In the genomic region with DNA sequence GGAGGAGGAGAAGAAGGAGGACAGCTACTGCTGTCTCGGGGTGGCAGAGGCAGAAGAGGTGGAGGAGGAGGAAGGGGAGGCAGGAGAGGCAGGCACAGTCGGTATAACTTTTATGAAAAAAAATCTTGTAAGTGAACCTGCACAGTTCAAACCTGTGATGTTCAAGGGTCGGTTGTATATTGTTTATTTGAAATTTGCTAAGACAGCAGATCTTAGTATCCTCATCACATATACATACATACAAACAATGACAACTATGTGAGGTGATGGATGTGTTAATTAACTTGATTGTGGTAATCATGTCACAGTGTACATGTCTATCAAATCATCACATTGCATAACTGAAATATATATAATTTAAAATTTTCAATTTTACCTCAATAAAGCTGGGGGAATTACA, we compare ENCODE assay signal across 20 cellular contexts. TPM values are rescaled to one million over a fixed set of nuclear protein-coding genes. Genes with fewer than 3 reads are reported as not detected.
DNase-seq lines count a peak whose midpoint lies in the region; ATAC-seq, FAIRE-seq and TF ChIP-seq lines count a peak whose summit lies in the region.
"Had no signal": no experiment of that assay in that cellular context is flagged by ENCODE, and none has a peak within 500 bp of the region (broad histone marks: within the 10 kb centered on the region; RNA-seq: fewer than 3 reads in every experiment).

No MANE protein-coding gene starts in this region.

- H3F3A ChIP-seq in GM23248 (ENCODE audit: insufficient read depth), result peaks cover 93% of the 10 kb centered on the region

- H3K9me1 ChIP-seq in K562 (ENCODE audit: control insufficient read depth, insufficient read depth, low read length), result no peaks in the 10 kb centered on the region

- no peak for ATAC-seq in CD4-positive, CD25-positive, alpha-beta regulatory T cell (ENCODE audit: low read depth in 2 of 2)
- ATAC-seq in K562, result no peak
- no peak for ATAC-seq in GM21786 (IDR thresholded peaks at IDR 0.05; ENCODE audit: unreplicated experiment)
- no peak for ATAC-seq in lower lobe of right lung
- ATAC-seq: effector memory CD8-positive, alpha-beta T cell had no signal

- H3K27ac Mint-ChIP-seq in CD4-positive, CD25-positive, alpha-beta regulatory T cell, result peak overlapping the region in 2 of 3 donors; percentile 0 to 15
- peak overlapping the region; percentile 88 for H3K27ac Mint-ChIP-seq in osteocyte (ENCODE audit: unreplicated experiment)
- H3K27ac Mint-ChIP-seq: effector memory CD8-positive, alpha-beta T cell had no signal

- H4K20me1 ChIP-seq in GM23248 (ENCODE audit: insufficient read depth), result peaks cover 68% of the 10 kb centered on the region
- peaks cover 3% of the 10 kb centered on the region for H4K20me1 ChIP-seq in K562 (replicated peaks; ENCODE audit: control insufficient read depth, insufficient read depth, low read length)

- no peaks in the 10 kb centered on the region for H3K9me3 Mint-ChIP-seq in CD4-positive, CD25-positive, alpha-beta regulatory T cell
- H3K9me3 Mint-ChIP-seq in osteocyte (ENCODE audit: unreplicated experiment), result no peaks in the 10 kb centered on the region
- H3K9me3 Mint-ChIP-seq: effector memory CD8-positive, alpha-beta T cell had no signal

- no peak for TF ChIP-seq CTCF in K562 (IDR thresholded peaks at IDR 0.05 in 2 of 3, conservative IDR thresholded peaks at IDR 0.05 in 1 of 3; ENCODE audit: insufficient read depth in 2 of 3, low read depth in 1 of 3, low read length in 3 of 3)
- no peak for TF ChIP-seq CTCF in osteocyte (IDR thresholded peaks at IDR 0.05)
- no peak for TF ChIP-seq CTCF in lower lobe of right lung (IDR thresholded peaks at IDR 0.05)

- no peak for TF ChIP-seq EP300 in K562 (IDR thresholded peaks at IDR 0.05; ENCODE audit: low read length)

- no peak overlapping the region for H3K4me3 Mint-ChIP-seq in CD4-positive, CD25-positive, alpha-beta regulatory T cell
- no peak overlapping the region for H3K4me3 Mint-ChIP-seq in osteocyte (ENCODE audit: unreplicated experiment)
- H3K4me3 Mint-ChIP-seq: effector memory CD8-positive, alpha-beta T cell had no signal

- H3K36me3 Mint-ChIP-seq in CD4-positive, CD25-positive, alpha-beta regulatory T cell, result peaks cover 17% of the 10 kb centered on the region
- peaks cover 8% of the 10 kb centered on the region for H3K36me3 Mint-ChIP-seq in osteocyte (ENCODE audit: unreplicated experiment)

- in situ Hi-C loops in GM23248 (cut with MboI), result no loop called here
- in situ Hi-C loops in K562 (cut with MboI), result no loop called here

- no peak for TF ChIP-seq POLR2A in K562 (conservative IDR thresholded peaks at IDR 0.05)

- no peak for DNase-seq in CD4-positive, CD25-positive, alpha-beta regulatory T cell
- DNase-seq in GM23248, result no peak
- no peak for DNase-seq in K562 (ENCODE audit: extremely low read depth in 1 of 4, low spot score in 3 of 4)
- DNase-seq in osteocyte (ENCODE audit: extremely low spot score, unreplicated experiment), result no peak
- DNase-seq in lower lobe of right lung, result no peak
- DNase-seq in COLO829 (ENCODE audit: low spot score), result no peak
- DNase-seq: activated naive CD4-positive, alpha-beta T cell; DMS53; effector memory CD8-positive, alpha-beta T cell; esophagus squamous epithelium; GF-D8; MV-4-11; NCI-H1694 treated with DMSO at 0.1 percent for 48 hours; NCI-H526 treated with DMSO at 0.1 percent for 48 hours; occipital lobe; T-helper 2 cell had no signal

- 84 to 90% methylated on average over 3 of the region's 3 CpGs for WGBS in GM23248 (ENCODE audit: low coverage in 1 of 2, low lambda C conversion rate in 2 of 2, missing lambda C conversion rate in 2 of 2), 2 experiments
- 64% methylated on average over 3 of the region's 3 CpGs for WGBS in K562 (ENCODE audit: insufficient coverage, low coverage, missing lambda C conversion rate)

- CTCF ChIA-PET in K562 (lab: Yijun Ruan, JAX; ENCODE audit: low intra/inter-chr PET ratio), result no interaction called here

- peaks cover 11% of the 10 kb centered on the region for H3K4me1 ChIP-seq in CD4-positive, CD25-positive, alpha-beta regulatory T cell (ENCODE audit: control insufficient read depth, insufficient read depth, low read length, poor library complexity, severe bottlenecking)
- H3K4me1 ChIP-seq in GM23248 (ENCODE audit: insufficient read depth) (peaks cover 71% of the 10 kb centered on the region), K562 (replicated peaks in 1 of 2; ENCODE audit: control insufficient read depth in 2 of 2, insufficient read depth in 2 of 2, low read length in 2 of 2) (peaks cover 7 to 11% of the 10 kb centered on the region in 2 experiments; a peak in 4 of 5 replicates), lower lobe of right lung (peaks cover 73% of the 10 kb centered on the region)
- H3K4me1 ChIP-seq: HAP-1 had no signal

- H3K9ac ChIP-seq in GM23248 (no peak overlapping the region), K562 (ENCODE audit: insufficient read depth in 1 of 2, low read depth in 2 of 2, low read length in 2 of 2) (no peak overlapping the region)

- no peak overlapping the region for H3K4me3 ChIP-seq in CD4-positive, CD25-positive, alpha-beta regulatory T cell (ENCODE audit: low read depth, low read length)
- H3K4me3 ChIP-seq in GM23248 (no peak overlapping the region), K562 (no peak overlapping the region), lower lobe of right lung (no peak overlapping the region)
- H3K4me3 ChIP-seq: esophagus squamous epithelium, HAP-1, lung had no signal

- peaks cover 4 to 91% (median 34%) of the 10 kb centered on the region in 4 donors for H3K4me1 Mint-ChIP-seq in CD4-positive, CD25-positive, alpha-beta regulatory T cell
- H3K4me1 Mint-ChIP-seq in osteocyte (ENCODE audit: unreplicated experiment), result peaks cover 88% of the 10 kb centered on the region

- no peaks in the 10 kb centered on the region for H3K36me3 ChIP-seq in CD4-positive, CD25-positive, alpha-beta regulatory T cell (ENCODE audit: control insufficient read depth, insufficient read depth, low read length)
- H3K36me3 ChIP-seq in GM23248 (ENCODE audit: low read depth), result peaks cover 11% of the 10 kb centered on the region
- peaks cover 7% of the 10 kb centered on the region; the same call in 2 of the 3 replicates for H3K36me3 ChIP-seq in K562 (ENCODE audit: control insufficient read depth, insufficient read depth, low read length)
- no peaks in the 10 kb centered on the region for H3K36me3 ChIP-seq in lower lobe of right lung
- H3K36me3 ChIP-seq: esophagus squamous epithelium had no signal

- no peaks in the 10 kb centered on the region for H3K9me3 ChIP-seq in CD4-positive, CD25-positive, alpha-beta regulatory T cell (ENCODE audit: control insufficient read depth in 2 of 2, low read length in 2 of 2)
- H3K9me3 ChIP-seq in GM23248 (ENCODE audit: low read depth) (no peaks in the 10 kb centered on the region), K562 (replicated peaks; ENCODE audit: control insufficient read depth, insufficient read depth, low read depth, low read length) (no peaks in the 10 kb centered on the region), lower lobe of right lung (no peaks in the 10 kb centered on the region)
- H3K9me3 ChIP-seq: esophagus squamous epithelium, HAP-1 had no signal

- no peaks in the 10 kb centered on the region for H3K27me3 Mint-ChIP-seq in CD4-positive, CD25-positive, alpha-beta regulatory T cell
- no peaks in the 10 kb centered on the region for H3K27me3 Mint-ChIP-seq in osteocyte (ENCODE audit: unreplicated experiment)

- intact Hi-C loops in K562 (cut with micrococcal nuclease), result no loop called here
- intact Hi-C loops in lower lobe of right lung (cut with DNase I), result no loop called here

- no peaks in the 10 kb centered on the region for H3K9me2 ChIP-seq in GM23248 (ENCODE audit: insufficient read depth)

- H3K27ac ChIP-seq in CD4-positive, CD25-positive, alpha-beta regulatory T cell (ENCODE audit: insufficient read depth, low read length, poor library complexity, severe bottlenecking), result no peak overlapping the region
- peak overlapping the region; percentile 8 for H3K27ac ChIP-seq in GM23248
- H3K27ac ChIP-seq in K562 (ENCODE audit: extremely low read depth, low read depth, low read length), result no peak overlapping the region
- no peak overlapping the region for H3K27ac ChIP-seq in lower lobe of right lung

- no peak overlapping the region for H3K4me2 ChIP-seq in GM23248 (ENCODE audit: unreplicated experiment)
- H3K4me2 ChIP-seq in K562 (ENCODE audit: insufficient read depth, low read length), result no peak overlapping the region

- no peak for TF ChIP-seq RAD21 in K562 (CRISPR knock-in tag; conservative IDR thresholded peaks at IDR 0.05 in 1 of 2, IDR thresholded peaks at IDR 0.05 in 1 of 2)

- POLR2A ChIA-PET in K562 (lab: Yijun Ruan, JAX), result no interaction called here

- no TSS peak for BruUV-seq in K562 (replicated peaks; lab: Mats Ljungman, UMichigan)

- H3K79me2 ChIP-seq in GM23248 (ENCODE audit: insufficient read depth) (peaks cover 100% of the 10 kb centered on the region), K562 (ENCODE audit: control insufficient read depth, insufficient read depth, low read length) (peaks cover 24% of the 10 kb centered on the region; the same call in 2 of the 3 replicates)

- H2AFZ ChIP-seq in GM23248 (no peak overlapping the region), K562 (ENCODE audit: low read depth, low read length) (no peak overlapping the region)

- H3K27me3 ChIP-seq in CD4-positive, CD25-positive, alpha-beta regulatory T cell (ENCODE audit: control insufficient read depth, insufficient read depth, low read length), result no peaks in the 10 kb centered on the region
- no peaks in the 10 kb centered on the region for H3K27me3 ChIP-seq in GM23248 (replicated peaks; ENCODE audit: insufficient read depth)
- no peaks in the 10 kb centered on the region for H3K27me3 ChIP-seq in K562 (ENCODE audit: control insufficient read depth in 2 of 2, insufficient read depth in 2 of 2, low read length in 2 of 2)
- no peaks in the 10 kb centered on the region for H3K27me3 ChIP-seq in lower lobe of right lung (ENCODE audit: low read depth)
- H3K27me3 ChIP-seq: esophagus squamous epithelium had no signal

- FAIRE-seq in K562 (lab: Jason Lieb, UNC), result no peak
- FAIRE-seq: keratinocyte had no signal

RNA-seq across cellular contexts. Expression of a gene that starts 19.0 kb away (rescaled TPM):
- total RNA-seq in CD4-positive, CD25-positive, alpha-beta regulatory T cell, result 47.5 TPM
- polyA plus RNA-seq in CD4-positive, CD25-positive, alpha-beta regulatory T cell, result 10 to 100 TPM; 28.3 to 78.8 (median 51.8) TPM
- total RNA-seq in GM23248 (2014; rRNA removed; shearing (Covaris generic)), result 403 and 414 TPM in 2 replicates
- 593 and 597 TPM in 2 replicates for polyA plus RNA-seq in GM23248 (2016; fragmentation: Nextera tagmentation; extraction: Ambion mirVana)
- 54.6 and 92.3 TPM in 2 replicates for total RNA-seq in K562 (2011; cell fraction: chromatin; rRNA removed; ENCODE audit: low replicate concordance)
- total RNA-seq in K562 (2011; cell fraction: nucleolus; rRNA removed), result 49.7 and 53.4 TPM in 2 replicates
- total RNA-seq in K562 (2011; cell fraction: nucleoplasm; rRNA removed), result 46.1 and 65.6 TPM in 2 replicates
- 42.5 and 47.3 TPM in 2 replicates for total RNA-seq in K562 (2014; rRNA removed)
- total RNA-seq in K562 (2014; rRNA removed; fragmentation: Illumina TruSeq; extraction: Trizol), result 15.9 and 16.8 TPM in 2 replicates
- total RNA-seq in K562 (2015; rRNA removed; fragmentation: Illumina TruSeq; extraction: Trizol), result 26.1 and 26.8 TPM in 2 replicates
- 62.3 and 67.7 TPM in 2 replicates for total RNA-seq in K562 (2021)
- 37.3 and 44.7 TPM in 2 replicates for polyA plus RNA-seq in K562 (2011; rRNA removed)
- polyA plus RNA-seq in K562 (2011; cell fraction: cytosol; rRNA removed), result 33.0 and 71.5 TPM in 2 replicates
- polyA plus RNA-seq in K562 (2011; cell fraction: nucleus; rRNA removed), result 38.8 and 47.1 TPM in 2 replicates
- polyA plus RNA-seq in K562 (2012), result 63.9 and 83.3 TPM in 2 replicates
- 56.9 and 59.2 TPM in 2 replicates for polyA plus RNA-seq in K562 (2014; fragmentation: Illumina TruSeq; extraction: Trizol)
- polyA plus RNA-seq in K562 (2014; fragmentation: Nextera tagmentation; extraction: Ambion mirVana), result 1 to 10 TPM; 2.2 to 5.6 TPM
- polyA plus RNA-seq in K562 (2014; rRNA removed), result 30.8 and 34.5 TPM in 2 replicates
- 50.7 and 52.2 TPM in 2 replicates for polyA minus RNA-seq in K562 (2011; rRNA and poly(A)+ RNA removed)
- 66.1 and 73.5 TPM in 2 replicates for polyA minus RNA-seq in K562 (2011; cell fraction: cytosol; rRNA and poly(A)+ RNA removed)
- 25.3 and 32.7 TPM in 2 replicates for polyA minus RNA-seq in K562 (2011; cell fraction: nucleus; rRNA and poly(A)+ RNA removed)
- total RNA-seq in osteocyte, result 371 and 380 TPM in 2 replicates
- total RNA-seq in lower lobe of right lung, result 124 TPM
